In the genomic region with DNA sequence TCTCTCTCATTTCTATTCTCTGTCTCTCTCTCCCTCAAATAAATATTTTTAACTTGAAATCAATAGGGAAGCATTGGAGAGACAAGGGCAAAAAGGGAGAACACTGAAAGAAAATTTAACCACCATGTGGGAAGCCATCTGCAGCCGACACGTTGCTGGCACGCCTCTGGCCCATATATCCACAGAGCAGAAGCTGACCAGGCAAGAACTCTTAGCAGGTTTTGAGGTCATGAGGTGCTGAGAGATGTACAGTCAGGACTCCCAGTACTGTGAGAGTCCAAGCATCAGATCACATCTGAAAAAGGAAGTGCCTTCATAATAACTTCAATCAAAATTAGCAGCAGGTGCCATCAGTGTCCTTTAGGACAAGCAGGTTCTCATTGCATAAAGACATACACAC, we compare ENCODE assay signal across 22 cellular contexts.
"Had no signal": no experiment of that assay in that cellular context is flagged by ENCODE, and none has a peak within 500 bp of the region (broad histone marks: within the 10 kb centered on the region; RNA-seq: fewer than 3 reads in every experiment).

No MANE protein-coding gene starts in this region.

- H3K27me3 Mint-ChIP-seq: stimulated activated memory B cell treated with anti-CD40 and anti-IgM and Interleukin-4, amounts not matched to agents 10 μg/mL and 1 μg/mL and 100 μg/mL, for 72 hours; stimulated activated naive B cell treated with anti-CD40 and anti-IgM and Interleukin-4, amounts not matched to agents 10 μg/mL and 1 μg/mL and 100 μg/mL, for 72 hours; type B pancreatic cell had no signal

- H3K4me1 Mint-ChIP-seq: stimulated activated effector memory CD8-positive, alpha-beta T cell treated with anti-CD3 and anti-CD28 coated beads, Interleukin-12 subunit alpha, Interleukin-12 subunit beta, amount 100 ng/mL, for 72 hours; stimulated activated memory B cell treated with anti-CD40 and anti-IgM and Interleukin-4, amounts not matched to agents 10 μg/mL and 1 μg/mL and 100 μg/mL, for 72 hours; stimulated activated naive B cell treated with anti-CD40 and anti-IgM and Interleukin-4, amounts not matched to agents 10 μg/mL and 1 μg/mL and 100 μg/mL, for 72 hours; stimulated activated naive CD8-positive, alpha-beta T cell treated with anti-CD3 and anti-CD28 coated beads, Interleukin-15, amount 100 ng/mL, for 72 hours had no signal

- H3K9me3 Mint-ChIP-seq: stimulated activated effector memory CD8-positive, alpha-beta T cell treated with anti-CD3 and anti-CD28 coated beads, Interleukin-12 subunit alpha, Interleukin-12 subunit beta, amount 100 ng/mL, for 72 hours; stimulated activated naive CD8-positive, alpha-beta T cell treated with anti-CD3 and anti-CD28 coated beads, Interleukin-15, amount 100 ng/mL, for 72 hours; stimulated activated naive CD8-positive, alpha-beta T cell treated with anti-CD3 and anti-CD28 coated beads, Interleukin-15, Interleukin-2, amounts not matched to agents 100 ng/mL and 50 ng/mL, for 24 hours; type B pancreatic cell had no signal

- DNase-seq: stimulated activated CD4-positive, alpha-beta T cell treated with anti-CD3 and anti-CD28 coated beads, Interleukin-2, amount 100 ng/mL, for 48 hours; stimulated activated CD4-positive, alpha-beta T cell treated with anti-CD3 and anti-CD28 coated beads, Interleukin-4, amount 100 ng/mL, for 24 hours; stimulated activated CD4-positive, alpha-beta T cell treated with anti-CD3 and anti-CD28 coated beads, Interleukin-4, amount 100 ng/mL, for 4 hours; stimulated activated CD8-positive, alpha-beta memory T cell treated with anti-CD3 and anti-CD28 coated beads, Interleukin-4, amount 100 ng/mL, for 48 hours; stimulated activated naive B cell treated with anti-CD40 and anti-IgM and Interleukin-4, amounts not matched to agents 10 μg/mL and 1 μg/mL and 100 μg/mL, for 72 hours; stimulated activated naive CD4-positive, alpha-beta T cell; stimulated activated naive CD4-positive, alpha-beta T cell treated with Interleukin-2 at 50 U/mL for 16 hours; stimulated activated naive CD8-positive, alpha-beta T cell treated with anti-CD3 and anti-CD28 coated beads, Interleukin-15, amount 100 ng/mL, for 72 hours; stimulated activated naive CD8-positive, alpha-beta T cell treated with anti-CD3 and anti-CD28 coated beads, Interleukin-15, Interleukin-2, amounts not matched to agents 100 U/mL and 50 U/mL, for 24 hours; stomach; testis; thyroid gland; tibial artery; transverse colon; trophoblast cell; upper lobe of left lung; upper lobe of right lung; uterus had no signal

- H3K4me3 Mint-ChIP-seq: stimulated activated effector memory CD8-positive, alpha-beta T cell treated with anti-CD3 and anti-CD28 coated beads, Interleukin-12 subunit alpha, Interleukin-12 subunit beta, amount 100 ng/mL, for 72 hours; stimulated activated memory B cell treated with anti-CD40 and anti-IgM and Interleukin-4, amounts not matched to agents 10 μg/mL and 1 μg/mL and 100 μg/mL, for 72 hours; stimulated activated naive B cell treated with anti-CD40 and anti-IgM and Interleukin-4, amounts not matched to agents 10 μg/mL and 1 μg/mL and 100 μg/mL, for 72 hours; stimulated activated naive CD8-positive, alpha-beta T cell treated with anti-CD3 and anti-CD28 coated beads, Interleukin-15, amount 100 ng/mL, for 72 hours; stimulated activated naive CD8-positive, alpha-beta T cell treated with anti-CD3 and anti-CD28 coated beads, Interleukin-15, Interleukin-2, amounts not matched to agents 100 ng/mL and 50 ng/mL, for 24 hours; type B pancreatic cell had no signal

- ATAC-seq: stimulated activated effector memory CD8-positive, alpha-beta T cell treated with anti-CD3 and anti-CD28 coated beads, Interleukin-12 subunit alpha, Interleukin-12 subunit beta, amount 100 ng/mL, for 72 hours; stimulated activated memory B cell treated with anti-CD40 and anti-IgM and Interleukin-4, amounts not matched to agents 10 μg/mL and 1 μg/mL and 100 μg/mL, for 72 hours; stimulated activated naive B cell treated with anti-CD40 and anti-IgM and Interleukin-4, amounts not matched to agents 10 μg/mL and 1 μg/mL and 100 μg/mL, for 72 hours; stimulated activated naive CD8-positive, alpha-beta T cell treated with anti-CD3 and anti-CD28 coated beads, Interleukin-15, amount 100 ng/mL, for 72 hours; stimulated activated naive CD8-positive, alpha-beta T cell treated with anti-CD3 and anti-CD28 coated beads, Interleukin-15, Interleukin-2, amounts not matched to agents 100 U/mL and 50 U/mL, for 24 hours; upper lobe of right lung had no signal

- H3K36me3 Mint-ChIP-seq: stimulated activated effector memory CD8-positive, alpha-beta T cell treated with anti-CD3 and anti-CD28 coated beads, Interleukin-12 subunit alpha, Interleukin-12 subunit beta, amount 100 ng/mL, for 72 hours; stimulated activated memory B cell treated with anti-CD40 and anti-IgM and Interleukin-4, amounts not matched to agents 10 μg/mL and 1 μg/mL and 100 μg/mL, for 72 hours; type B pancreatic cell had no signal

- H3K27ac Mint-ChIP-seq: stimulated activated effector memory CD8-positive, alpha-beta T cell treated with anti-CD3 and anti-CD28 coated beads, Interleukin-12 subunit alpha, Interleukin-12 subunit beta, amount 100 ng/mL, for 72 hours; stimulated activated memory B cell treated with anti-CD40 and anti-IgM and Interleukin-4, amounts not matched to agents 10 μg/mL and 1 μg/mL and 100 μg/mL, for 72 hours; stimulated activated naive B cell treated with anti-CD40 and anti-IgM and Interleukin-4, amounts not matched to agents 10 μg/mL and 1 μg/mL and 100 μg/mL, for 72 hours; stimulated activated naive CD8-positive, alpha-beta T cell treated with anti-CD3 and anti-CD28 coated beads, Interleukin-15, amount 100 ng/mL, for 72 hours; stimulated activated naive CD8-positive, alpha-beta T cell treated with anti-CD3 and anti-CD28 coated beads, Interleukin-15, Interleukin-2, amounts not matched to agents 100 ng/mL and 50 ng/mL, for 24 hours; type B pancreatic cell had no signal
